In genomic region chr1:104780470-104781078, GRCh38 we compare ENCODE assay signal across 8 cellular contexts.
DNase-seq lines count a peak whose midpoint lies in the region; ATAC-seq and TF ChIP-seq lines count a peak whose summit lies in the region.

No MANE protein-coding gene starts in this region.

- peak; percentile 32; the same call in 1 of the 2 replicates for TF ChIP-seq RAD21 in HCT116 (IDR thresholded peaks at IDR 0.05; ENCODE audit: low read depth)

- no peak overlapping the region for H3K4me2 ChIP-seq in HCT116 (ENCODE audit: low read length)

- RAD21 ChIA-PET in HCT116 (lab: Charles Lee; ENCODE audit: low non-redundant PET in 1 of 2, low total read pairs in 2 of 2, uncharacterized antibody in 2 of 2, unreplicated experiment in 2 of 2) = no interaction called here

- ATAC-seq in HCT116 = no peak

- no peak overlapping the region for H3K9ac ChIP-seq in HCT116 (ENCODE audit: low read length)
- H3K9ac ChIP-seq in adipocyte (ENCODE audit: low read length) = no peak overlapping the region

- H3K27ac ChIP-seq in HCT116 (ENCODE audit: low read depth, low read length) = no peak overlapping the region
- H3K27ac ChIP-seq in CD8-positive, alpha-beta memory T cell (ENCODE audit: low read depth, low read length) = no peak overlapping the region

- no peaks in the 10 kb centered on the region for H4K20me1 ChIP-seq in HCT116 (ENCODE audit: insufficient read depth)

- DNase-seq in GM10266 (ENCODE audit: extremely low spot score) (peak; percentile 48), HCT116 (ENCODE audit: low read depth, low spot score) (no peak), NCI-H1694 treated with DMSO at 0.1 percent for 48 hours (lab: John Stamatoyannopoulos, UW) (peak; percentile 58), adipocyte (ENCODE audit: low read depth) (peak; percentile 72), kidney epithelial cell (ENCODE audit: low read depth) (no peak), DMS79 (lab: John Stamatoyannopoulos, UW) (no peak), middle frontal gyrus (ENCODE audit: extremely low spot score, low spot score) (no peak)
- no peak for DNase-seq in CD8-positive, alpha-beta memory T cell

- H3K36me3 ChIP-seq in HCT116 (ENCODE audit: control insufficient read depth in 1 of 2, insufficient read depth in 2 of 2, low read length in 2 of 2) (no peaks in the 10 kb centered on the region), adipocyte (ENCODE audit: control insufficient read depth, insufficient read depth, low read length, severe bottlenecking) (no peaks in the 10 kb centered on the region), kidney epithelial cell (ENCODE audit: control insufficient read depth, insufficient read depth, low read length) (no peaks in the 10 kb centered on the region)
- no peaks in the 10 kb centered on the region for H3K36me3 ChIP-seq in CD8-positive, alpha-beta memory T cell (ENCODE audit: insufficient read depth, low read length)

- intact Hi-C loops in HCT116 (cut with micrococcal nuclease) = loop anchor here (5.0 kb wide), 1 partner anchor 1012 kb away; no protein-coding TSS in a partner anchor

- no peaks in the 10 kb centered on the region for H3K4me1 Mint-ChIP-seq in CD8-positive, alpha-beta memory T cell

- H3K4me3 Mint-ChIP-seq in CD8-positive, alpha-beta memory T cell = no peak overlapping the region

- H3K79me2 ChIP-seq in HCT116 (ENCODE audit: insufficient read depth, low read length) = no peaks in the 10 kb centered on the region

- POLR2A ChIA-PET in HCT116 (lab: Charles Lee) = no interaction called here
- POLR2A ChIA-PET in CD8-positive, alpha-beta memory T cell (lab: Charles Lee) = no interaction called here

- no TSS peak for BruUV-seq in HCT116 (replicated peaks; lab: Mats Ljungman, UMichigan)

- H3K9me3 ChIP-seq in HCT116 (ENCODE audit: control insufficient read depth in 1 of 2, insufficient read depth in 1 of 2, low read depth in 1 of 2, low read length in 2 of 2) = peaks cover 0 to 18% of the 10 kb centered on the region in 2 experiments; a peak in 2 of 4 replicates
- H3K9me3 ChIP-seq in adipocyte (ENCODE audit: control insufficient read depth, low read length) = no peaks in the 10 kb centered on the region
- H3K9me3 ChIP-seq in CD8-positive, alpha-beta memory T cell (ENCODE audit: low read length) = no peaks in the 10 kb centered on the region

- no peaks in the 10 kb centered on the region for H3K4me1 ChIP-seq in HCT116 (ENCODE audit: control insufficient read depth in 1 of 2, insufficient read depth in 2 of 2, low read length in 2 of 2)
- H3K4me1 ChIP-seq in adipocyte (ENCODE audit: control insufficient read depth, insufficient read depth, low read length) = no peaks in the 10 kb centered on the region
- no peaks in the 10 kb centered on the region for H3K4me1 ChIP-seq in CD8-positive, alpha-beta memory T cell (ENCODE audit: insufficient read depth, low read length)

- H3K27ac Mint-ChIP-seq in CD8-positive, alpha-beta memory T cell = no peak overlapping the region

- TF ChIP-seq POLR2A in HCT116 (IDR thresholded peaks at IDR 0.05; ENCODE audit: borderline replicate concordance, extremely low read depth, insufficient read depth, insufficient read length) = no peak

- H3K36me3 Mint-ChIP-seq in CD8-positive, alpha-beta memory T cell = no peaks in the 10 kb centered on the region

- no peaks in the 10 kb centered on the region for H3K27me3 Mint-ChIP-seq in CD8-positive, alpha-beta memory T cell

- H2AFZ ChIP-seq in HCT116 (ENCODE audit: low read depth, low read length, poor library complexity, severe bottlenecking) = no peak overlapping the region

- H3K9me3 Mint-ChIP-seq in CD8-positive, alpha-beta memory T cell = peaks cover 0 to 18% (median 6%) of the 10 kb centered on the region in 5 donors

- H3K4me3 ChIP-seq in HCT116 (replicated peaks in 1 of 2; ENCODE audit: low read depth in 1 of 2, low read length in 2 of 2) (no peak overlapping the region), adipocyte (ENCODE audit: low read length) (no peak overlapping the region), kidney epithelial cell (ENCODE audit: low read depth, low read length) (no peak overlapping the region)
- H3K4me3 ChIP-seq in CD8-positive, alpha-beta memory T cell (ENCODE audit: low read length) = no peak overlapping the region

- no peaks in the 10 kb centered on the region for H3K27me3 ChIP-seq in HCT116 (ENCODE audit: insufficient read depth, low read length)
- H3K27me3 ChIP-seq in adipocyte (replicated peaks; ENCODE audit: control insufficient read depth, insufficient read depth, low read length) = no peaks in the 10 kb centered on the region
- H3K27me3 ChIP-seq in kidney epithelial cell (ENCODE audit: control insufficient read depth, insufficient read depth, low read length) = no peaks in the 10 kb centered on the region
- H3K27me3 ChIP-seq in CD8-positive, alpha-beta memory T cell (ENCODE audit: insufficient read depth, low read length, poor library complexity, severe bottlenecking) = no peaks in the 10 kb centered on the region

- no peaks in the 10 kb centered on the region for H3K9me2 ChIP-seq in HCT116 (ENCODE audit: insufficient read depth)

- CTCF ChIA-PET in HCT116 (lab: Charles Lee) = no interaction called here
- CTCF ChIA-PET in CD8-positive, alpha-beta memory T cell (lab: Charles Lee) = no interaction called here

- TF ChIP-seq CTCF in GM10266 (IDR thresholded peaks at IDR 0.05; ENCODE audit: control insufficient read depth, insufficient read depth, low read depth, missing control alignments) = peak; percentile 72
- TF ChIP-seq CTCF in HCT116 (IDR thresholded peaks at IDR 0.05 in 2 of 3, conservative IDR thresholded peaks at IDR 0.05 in 1 of 3; ENCODE audit: borderline replicate concordance in 1 of 3, insufficient read depth in 1 of 3, low read depth in 2 of 3, low read length in 2 of 3) = peak in 2 of 3 experiments; percentile 54 to 56; a peak in 4 of 6 replicates
- peak; percentile 88 for TF ChIP-seq CTCF in kidney epithelial cell (IDR thresholded peaks at IDR 0.05; ENCODE audit: insufficient read depth, low read length, poor library complexity, severe bottlenecking)

TF ChIP-seq in HCT116, 20 proteins besides CTCF, POLR2A, EP300 and RAD21:
- no peak for TF ChIP-seq CBX3 (IDR thresholded peaks at IDR 0.05; ENCODE audit: low read depth)
TF ChIP-seq in HCT116: peak in this region for 0.

Comparison
In these comparisons a context has a peak if more than half of its experiments do, and no peak if none do; other contexts are left out.
1. DNase-seq: peak in GM10266 (single experiment), NCI-H1694 treated with DMSO at 0.1 percent for 48 hours (single experiment) and adipocyte (single experiment); none in HCT116 (single experiment), kidney epithelial cell (single experiment), DMS79 (single experiment), middle frontal gyrus (single experiment) and CD8-positive, alpha-beta memory T cell (0 of 5).
2. Peak in every context shown above with its lines, with median percentiles within 50 percentile points of each other: CTCF ChIP-seq.